Comparison of ENCODE assay signal across 1 cellular context in genomic region chr17:48055531-48056245, GRCh38.
TF ChIP-seq lines count a peak whose summit lies in the region.

No MANE protein-coding gene starts in this region.

TF ChIP-seq in HEK293, 187 proteins besides CTCF, POLR2A, EP300 and RAD21 (continued from another document):
- TF ChIP-seq ATF2 (tag by site-specific recombination; IDR thresholded peaks at IDR 0.05; ENCODE audit: low read depth) = peak; percentile 44; the same call in 1 of the 2 replicates
- peak; percentile 89 for TF ChIP-seq ZBTB44 (tag by site-specific recombination; IDR thresholded peaks at IDR 0.05)
- TF ChIP-seq MZF1 (tag by site-specific recombination; IDR thresholded peaks at IDR 0.05; ENCODE audit: borderline replicate concordance) = peak; percentile 99
- no peak for TF ChIP-seq GFI1B (tag by site-specific recombination; IDR thresholded peaks at IDR 0.05)
